17 cellular contexts compared by ENCODE assay signal in genomic region chr7:139738772-139739171, GRCh38. TPM values are rescaled to one million over a fixed set of nuclear protein-coding genes. Genes with fewer than 3 reads are reported as not detected.
DNase-seq lines count a peak whose midpoint lies in the region; ATAC-seq and TF ChIP-seq lines count a peak whose summit lies in the region.
"Had no signal": no experiment of that assay in that cellular context is flagged by ENCODE, and none has a peak within 500 bp of the region (broad histone marks: within the 10 kb centered on the region; RNA-seq: fewer than 3 reads in every experiment).

No MANE protein-coding gene starts in this region.

- H3K27me3 Mint-ChIP-seq in activated naive CD4-positive, alpha-beta T cell treated with anti-CD3 and anti-CD28 coated beads, Interleukin-2, amount 50 U/mL, for 24 hours: no peaks in the 10 kb centered on the region
- no peaks in the 10 kb centered on the region for H3K27me3 Mint-ChIP-seq in memory B cell

- H3K9me3 Mint-ChIP-seq in activated naive CD4-positive, alpha-beta T cell treated with anti-CD3 and anti-CD28 coated beads, Interleukin-2, amount 50 U/mL, for 24 hours: no peaks in the 10 kb centered on the region
- H3K9me3 Mint-ChIP-seq in activated naive CD4-positive, alpha-beta T cell treated with anti-CD3 and anti-CD28 coated beads, Interleukin-2, amount 50 U/mL, for 72 hours: no peaks in the 10 kb centered on the region
- no peaks in the 10 kb centered on the region for H3K9me3 Mint-ChIP-seq in memory B cell
- no peaks in the 10 kb centered on the region for H3K9me3 Mint-ChIP-seq in stimulated activated effector memory CD8-positive, alpha-beta T cell treated with anti-CD3 and anti-CD28 coated beads, Interleukin-12 subunit alpha, Interleukin-12 subunit beta, amount 100 ng/mL, for 72 hours
- H3K9me3 Mint-ChIP-seq: activated T-helper 2 cell treated with anti-CD3 and anti-CD28 coated beads, Interferon-gamma antibody, Interleukin-2, Interleukin-4, amounts not matched to agents 10 μg/mL and 5 μg/mL and 100 μg/mL, durations not matched to agents 14 hours and 24 hours and 36 hours had no signal

- H3K4me1 Mint-ChIP-seq in activated naive CD4-positive, alpha-beta T cell treated with anti-CD3 and anti-CD28 coated beads, Interleukin-2, amount 50 U/mL, for 24 hours: peaks cover 85% of the 10 kb centered on the region
- H3K4me1 Mint-ChIP-seq in memory B cell: peaks cover 33% of the 10 kb centered on the region
- peaks cover 52% of the 10 kb centered on the region for H3K4me1 Mint-ChIP-seq in stimulated activated effector memory CD8-positive, alpha-beta T cell treated with anti-CD3 and anti-CD28 coated beads, Interleukin-12 subunit alpha, Interleukin-12 subunit beta, amount 100 ng/mL, for 72 hours

- H3K4me3 Mint-ChIP-seq in activated naive CD4-positive, alpha-beta T cell treated with anti-CD3 and anti-CD28 coated beads, Interleukin-2, amount 50 U/mL, for 24 hours: no peak overlapping the region
- H3K4me3 Mint-ChIP-seq in memory B cell: no peak overlapping the region
- no peak overlapping the region for H3K4me3 Mint-ChIP-seq in stimulated activated effector memory CD8-positive, alpha-beta T cell treated with anti-CD3 and anti-CD28 coated beads, Interleukin-12 subunit alpha, Interleukin-12 subunit beta, amount 100 ng/mL, for 72 hours
- H3K4me3 Mint-ChIP-seq: nephron progenitor cell had no signal

- peaks cover 2% of the 10 kb centered on the region for H3K36me3 Mint-ChIP-seq in activated naive CD4-positive, alpha-beta T cell treated with anti-CD3 and anti-CD28 coated beads, Interleukin-2, amount 50 U/mL, for 24 hours
- peaks cover 0 to 8% of the 10 kb centered on the region in 2 donors for H3K36me3 Mint-ChIP-seq in activated naive CD4-positive, alpha-beta T cell treated with anti-CD3 and anti-CD28 coated beads, Interleukin-2, amount 50 U/mL, for 72 hours
- peaks cover 8% of the 10 kb centered on the region for H3K36me3 Mint-ChIP-seq in memory B cell
- no peaks in the 10 kb centered on the region for H3K36me3 Mint-ChIP-seq in stimulated activated effector memory CD8-positive, alpha-beta T cell treated with anti-CD3 and anti-CD28 coated beads, Interleukin-12 subunit alpha, Interleukin-12 subunit beta, amount 100 ng/mL, for 72 hours

- H3K27me3 ChIP-seq in tibial artery: no peaks in the 10 kb centered on the region

- peak overlapping the region; percentile 86 to 96 for H3K27ac ChIP-seq in tibial artery

- no peak for TF ChIP-seq CTCF in tibial artery (IDR thresholded peaks at IDR 0.05)

- H3K27ac Mint-ChIP-seq in activated naive CD4-positive, alpha-beta T cell treated with anti-CD3 and anti-CD28 coated beads, Interleukin-2, amount 50 U/mL, for 24 hours: peak overlapping the region; percentile 39
- peak overlapping the region; percentile 25 to 58 for H3K27ac Mint-ChIP-seq in activated naive CD4-positive, alpha-beta T cell treated with anti-CD3 and anti-CD28 coated beads, Interleukin-2, amount 50 U/mL, for 72 hours
- peak overlapping the region; percentile 60 for H3K27ac Mint-ChIP-seq in memory B cell
- no peak overlapping the region for H3K27ac Mint-ChIP-seq in stimulated activated effector memory CD8-positive, alpha-beta T cell treated with anti-CD3 and anti-CD28 coated beads, Interleukin-12 subunit alpha, Interleukin-12 subunit beta, amount 100 ng/mL, for 72 hours

- intact Hi-C loops in tibial artery (cut with DNase I; ENCODE audit: low total_unique reads): no loop called here

- peaks cover 4 to 97% (median 64%) of the 10 kb centered on the region in 4 donors for H3K4me1 ChIP-seq in tibial artery

- H3K9me3 ChIP-seq in tibial artery: no peaks in the 10 kb centered on the region

- ATAC-seq in activated naive CD4-positive, alpha-beta T cell treated with anti-CD3 and anti-CD28 coated beads, Interleukin-2, amount 50 U/mL, for 72 hours: no peak
- ATAC-seq in memory B cell (ENCODE audit: low read depth): no peak
- no peak for ATAC-seq in stimulated activated effector memory CD8-positive, alpha-beta T cell treated with anti-CD3 and anti-CD28 coated beads, Interleukin-12 subunit alpha, Interleukin-12 subunit beta, amount 100 ng/mL, for 72 hours
- ATAC-seq: activated CD4-positive, CD25-positive, alpha-beta regulatory T cell treated with anti-CD3 and anti-CD28 coated beads, Interleukin-2, amount 50 U/mL, for 24 hours; HCT116 had no signal

- H3K36me3 ChIP-seq in tibial artery: no peaks in the 10 kb centered on the region

- H3K4me3 ChIP-seq in tibial artery: no peak overlapping the region

- DNase-seq in activated naive CD4-positive, alpha-beta T cell treated with anti-CD3 and anti-CD28 coated beads, Interleukin-2, amount 50 U/mL, for 16 hours: no peak
- no peak for DNase-seq in activated naive CD4-positive, alpha-beta T cell treated with anti-CD3 and anti-CD28 coated beads, Interleukin-2, amount 50 U/mL, for 72 hours (ENCODE audit: low spot score in 2 of 2)
- DNase-seq in memory B cell (ENCODE audit: low spot score in 2 of 2) (no peak), tibial artery (no peak), SKM-1 (lab: John Stamatoyannopoulos, UW; ENCODE audit: unreplicated experiment) (no peak), dedifferentiated amniotic fluid mesenchymal stem cell (ENCODE audit: extremely low spot score) (no peak)
- DNase-seq in stimulated activated effector memory CD8-positive, alpha-beta T cell treated with anti-CD3 and anti-CD28 coated beads, Interleukin-12 subunit alpha, Interleukin-12 subunit beta, amount 100 ng/mL, for 72 hours (ENCODE audit: low spot score in 2 of 2): no peak
- DNase-seq: central memory CD4-positive, alpha-beta T cell; KG1; left colon; NCI-H226; nephron progenitor cell; stimulated activated naive CD4-positive, alpha-beta T cell treated with Interleukin-2 at 50 U/mL for 16 hours had no signal

RNA-seq across cellular contexts. Expression of gene HIPK2, which starts 39.0 kb away (rescaled TPM):
- total RNA-seq in activated naive CD4-positive, alpha-beta T cell treated with anti-CD3 and anti-CD28 coated beads, Interleukin-2, amount 50 U/mL, for 72 hours: 10 to 100 TPM; 12.8 to 20.9 TPM
